ENCODE assay signal across 1 cellular context in genomic region chr1:43388613-43389012, GRCh38.
TF ChIP-seq lines count a peak whose summit lies in the region.

No MANE protein-coding gene starts in this region.

TF ChIP-seq in H1, 55 proteins besides CTCF, POLR2A, EP300 and RAD21:
- TF ChIP-seq KDM4A (IDR thresholded peaks at IDR 0.05; ENCODE audit: low read depth, low read length, severe bottlenecking) (no peak), TBP (IDR thresholded peaks at IDR 0.05; ENCODE audit: low read depth, low read length) (no peak), MAFK (IDR thresholded peaks at IDR 0.05; ENCODE audit: low read depth, low read length) (no peak), CEBPB (IDR thresholded peaks at IDR 0.05; ENCODE audit: low read depth, low read length) (no peak), CHD2 (IDR thresholded peaks at IDR 0.05; ENCODE audit: low read length) (no peak), GTF2F1 (IDR thresholded peaks at IDR 0.05; ENCODE audit: borderline replicate concordance, low read depth, low read length) (no peak), KDM5A (IDR thresholded peaks at IDR 0.05; ENCODE audit: low read length) (no peak), TEAD4 (IDR thresholded peaks at IDR 0.05; ENCODE audit: low read depth, low read length) (no peak), EGR1 (IDR thresholded peaks at IDR 0.05; ENCODE audit: borderline replicate concordance, low read depth, low read length) (no peak), SUZ12 (IDR thresholded peaks at IDR 0.05; ENCODE audit: low read length) (no peak), SIX5 (IDR thresholded peaks at IDR 0.05; ENCODE audit: low read depth, low read length) (no peak)
